ENCODE assay signal across 17 cellular contexts in the genomic region with DNA sequence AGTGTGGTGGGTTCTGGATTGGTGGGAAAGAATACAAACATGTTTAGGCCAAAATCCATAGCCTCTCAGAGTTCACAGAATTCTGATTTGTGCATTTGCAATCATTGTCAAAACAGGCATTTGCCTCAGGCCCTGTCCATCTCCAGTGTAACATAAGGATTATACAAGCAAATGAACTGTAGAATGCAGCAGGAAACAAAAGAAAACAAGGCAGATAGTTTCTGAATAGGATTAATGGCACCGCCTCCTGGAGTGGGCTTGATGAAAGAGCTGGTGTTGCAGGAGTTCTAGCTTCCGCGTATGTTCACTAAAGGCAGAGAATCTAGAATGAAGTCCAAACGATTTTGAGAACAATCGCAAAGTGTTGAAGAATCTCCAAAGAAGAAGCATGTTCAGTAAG. TPM values are rescaled to one million over a fixed set of nuclear protein-coding genes. Genes with fewer than 3 reads are reported as not detected.
DNase-seq lines count a peak whose midpoint lies in the region; ATAC-seq and TF ChIP-seq lines count a peak whose summit lies in the region.
"Had no signal": no experiment of that assay in that cellular context is flagged by ENCODE, and none has a peak within 500 bp of the region (broad histone marks: within the 10 kb centered on the region; RNA-seq: fewer than 3 reads in every experiment).

No MANE protein-coding gene starts in this region.

- H3K4me1 Mint-ChIP-seq in stimulated activated naive CD8-positive, alpha-beta T cell treated with anti-CD3 and anti-CD28 coated beads, Interleukin-15, amount 100 ng/mL, for 72 hours: peaks cover 31% of the 10 kb centered on the region

- ATAC-seq in stimulated activated naive CD8-positive, alpha-beta T cell treated with anti-CD3 and anti-CD28 coated beads, Interleukin-15, amount 100 ng/mL, for 72 hours: no peak
- ATAC-seq: CD8-positive, alpha-beta T cell had no signal

- H3K4me3 ChIP-seq in HAP-1 (no peak overlapping the region), osteoblast (ENCODE audit: insufficient read depth, low read length) (no peak overlapping the region)
- H3K4me3 ChIP-seq: BLaER1 treated with 17β-estradiol and CSF1 and Interleukin-3, amounts not matched to agents 10 nM and 100 nM had no signal

- H3K4me1 ChIP-seq in HAP-1 (no peaks in the 10 kb centered on the region), osteoblast (ENCODE audit: insufficient read depth, low read length) (peaks cover 8% of the 10 kb centered on the region)
- H3K4me1 ChIP-seq: Caco-2 had no signal

- DNase-seq in HAP-1 (ENCODE audit: low spot score in 2 of 2) (peak; percentile 59 to 62), islet precursor cell (peak; percentile 0), osteoblast (ENCODE audit: insufficient read length, low spot score, missing footprints) (peak; percentile 49), NCI-H2196 (lab: John Stamatoyannopoulos, UW; ENCODE audit: unreplicated experiment) (no peak)
- no peak for DNase-seq in activated CD4-positive, CD25-positive, alpha-beta regulatory T cell (lab: John Stamatoyannopoulos, UW)
- no peak for DNase-seq in stimulated activated naive CD8-positive, alpha-beta T cell treated with anti-CD3 and anti-CD28 coated beads, Interleukin-15, amount 100 ng/mL, for 72 hours
- DNase-seq: 8988T; AML-193; Caco-2; Calu3; CD4-positive, alpha-beta T cell; CD8-positive, alpha-beta T cell; DMS79 treated with DMSO at 0.1 percent for 48 hours; GF-D8 had no signal

- H3K27ac ChIP-seq in osteoblast (ENCODE audit: low read depth, low read length): no peak overlapping the region
- H3K27ac ChIP-seq: BLaER1 treated with 17β-estradiol and CSF1 and Interleukin-3, amounts not matched to agents 10 nM and 100 nM; C4-2B had no signal

- H4K20me1 ChIP-seq in osteoblast (ENCODE audit: insufficient read depth, low read length): no peaks in the 10 kb centered on the region
- H4K20me1 ChIP-seq: BLaER1 treated with 17β-estradiol and CSF1 and Interleukin-3, amounts not matched to agents 10 nM and 100 nM had no signal

- in situ Hi-C loops in HAP-1 (cut with MboI; ENCODE audit: low sequenced_read_pairs): no loop called here

- H3K9me3 Mint-ChIP-seq in stimulated activated naive CD8-positive, alpha-beta T cell treated with anti-CD3 and anti-CD28 coated beads, Interleukin-15, amount 100 ng/mL, for 72 hours: peaks cover 5% of the 10 kb centered on the region in 2 donors
- H3K9me3 Mint-ChIP-seq: CD4-positive, alpha-beta T cell; CD8-positive, alpha-beta T cell had no signal

- H3K27ac Mint-ChIP-seq in stimulated activated naive CD8-positive, alpha-beta T cell treated with anti-CD3 and anti-CD28 coated beads, Interleukin-15, amount 100 ng/mL, for 72 hours: peak overlapping the region in 1 of 2 donors; percentile 52
- H3K27ac Mint-ChIP-seq: B cell; CD4-positive, alpha-beta T cell; CD8-positive, alpha-beta T cell had no signal

- H3K36me3 ChIP-seq in HAP-1 (replicated peaks): no peaks in the 10 kb centered on the region
- no peaks in the 10 kb centered on the region for H3K36me3 ChIP-seq in osteoblast (ENCODE audit: insufficient read depth, low read length)
- H3K36me3 ChIP-seq: BLaER1 treated with 17β-estradiol and CSF1 and Interleukin-3, amounts not matched to agents 10 nM and 100 nM had no signal

- no peak overlapping the region for H3K4me3 Mint-ChIP-seq in stimulated activated naive CD8-positive, alpha-beta T cell treated with anti-CD3 and anti-CD28 coated beads, Interleukin-15, amount 100 ng/mL, for 72 hours
- H3K4me3 Mint-ChIP-seq: B cell; CD4-positive, alpha-beta T cell; CD8-positive, alpha-beta T cell had no signal

- H3K79me2 ChIP-seq in osteoblast (ENCODE audit: insufficient read depth, low read length): no peaks in the 10 kb centered on the region

- no peaks in the 10 kb centered on the region for H3K27me3 Mint-ChIP-seq in stimulated activated naive CD8-positive, alpha-beta T cell treated with anti-CD3 and anti-CD28 coated beads, Interleukin-15, amount 100 ng/mL, for 72 hours
- H3K27me3 Mint-ChIP-seq: CD4-positive, alpha-beta T cell had no signal

- no peak overlapping the region for H3K4me2 ChIP-seq in osteoblast (ENCODE audit: insufficient read depth, low read length)
- H3K4me2 ChIP-seq: BLaER1 treated with 17β-estradiol and CSF1 and Interleukin-3, amounts not matched to agents 10 nM and 100 nM had no signal

- no peak overlapping the region for H2AFZ ChIP-seq in osteoblast (ENCODE audit: low read length)

- H3K27me3 ChIP-seq in HAP-1 (ENCODE audit: low read depth): peaks cover 11% of the 10 kb centered on the region; the same call in 1 of the 2 replicates
- H3K27me3 ChIP-seq in osteoblast (ENCODE audit: insufficient read depth, low read length): peaks cover 45% of the 10 kb centered on the region
- H3K27me3 ChIP-seq: BLaER1 treated with 17β-estradiol and CSF1 and Interleukin-3, amounts not matched to agents 10 nM and 100 nM had no signal

- H3K9me3 ChIP-seq in HAP-1 (no peaks in the 10 kb centered on the region), osteoblast (ENCODE audit: low read depth, low read length) (no peaks in the 10 kb centered on the region)
- H3K9me3 ChIP-seq: Caco-2 had no signal

- no peak for TF ChIP-seq CTCF in osteoblast (IDR thresholded peaks at IDR 0.05; ENCODE audit: extremely low read depth, low read depth, low read length)

RNA-seq across cellular contexts. Expression of gene MPP7, which starts 11.3 kb away (rescaled TPM):
- 1.5 and 2.2 TPM in 2 replicates for total RNA-seq in osteoblast

Comparison
In these comparisons a context has a peak if more than half of its experiments do, and no peak if none do; other contexts are left out.
1. DNase-seq: peak in HAP-1 (2 of 2), islet precursor cell (single experiment) and osteoblast (single experiment); none in activated CD4-positive, CD25-positive, alpha-beta regulatory T cell (0 of 4), stimulated activated naive CD8-positive, alpha-beta T cell treated with anti-CD3 and anti-CD28 coated beads, Interleukin-15, amount 100 ng/mL, for 72 hours (0 of 2) and NCI-H2196 (single experiment).